1 cellular context compared by ENCODE assay signal in the genomic region with DNA sequence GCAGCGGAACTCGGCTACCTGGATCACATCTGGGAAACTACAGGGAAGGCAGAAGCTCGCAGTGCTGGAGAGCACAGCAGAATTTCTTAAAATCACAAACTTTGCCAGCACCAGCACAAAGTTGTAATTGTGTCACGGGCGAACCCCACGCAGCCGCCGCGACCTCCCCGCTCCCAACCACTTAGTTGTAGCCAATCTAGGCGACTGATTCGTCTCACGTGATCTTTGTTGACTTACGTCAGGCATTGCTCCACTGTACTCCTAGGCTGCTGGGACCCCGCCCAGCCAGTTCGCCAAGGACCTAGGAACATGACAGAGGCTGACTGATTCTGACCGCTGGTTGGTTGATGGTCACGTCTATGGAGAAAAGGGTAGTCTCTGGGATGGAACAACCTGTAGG.
A peak's percentile ranks its signal among the peaks of the same experiment; 100 is the strongest.
TF ChIP-seq lines count a peak whose summit lies in the region.

A gene (minus strand): TSS at position 206 of the 400 bp plus-strand sequence. CDS start 368 bp downstream, outside the sequence.

TF ChIP-seq in H1, 55 proteins besides CTCF, POLR2A, EP300 and RAD21 (continued from another document):
- TF ChIP-seq, protein P1, sequence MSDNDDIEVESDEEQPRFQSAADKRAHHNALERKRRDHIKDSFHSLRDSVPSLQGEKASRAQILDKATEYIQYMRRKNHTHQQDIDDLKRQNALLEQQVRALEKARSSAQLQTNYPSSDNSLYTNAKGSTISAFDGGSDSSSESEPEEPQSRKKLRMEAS (IDR thresholded peaks at IDR 0.05), result no peak
- TF ChIP-seq CHD1 (IDR thresholded peaks at IDR 0.05; ENCODE audit: low read depth, low read length), result no peak
- TF ChIP-seq, protein P2, sequence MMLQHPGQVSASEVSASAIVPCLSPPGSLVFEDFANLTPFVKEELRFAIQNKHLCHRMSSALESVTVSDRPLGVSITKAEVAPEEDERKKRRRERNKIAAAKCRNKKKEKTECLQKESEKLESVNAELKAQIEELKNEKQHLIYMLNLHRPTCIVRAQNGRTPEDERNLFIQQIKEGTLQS (IDR thresholded peaks at IDR 0.05; ENCODE audit: insufficient read depth, low read depth, low read length), result no peak
- TF ChIP-seq PHF8 (conservative IDR thresholded peaks at IDR 0.05; ENCODE audit: low read depth, low read length), result peak; percentile 64
- TF ChIP-seq SAP30 (IDR thresholded peaks at IDR 0.05; ENCODE audit: insufficient read depth, insufficient replicate concordance, low read length), result no peak
- TF ChIP-seq GTF2F1 (IDR thresholded peaks at IDR 0.05; ENCODE audit: borderline replicate concordance, low read depth, low read length), result no peak
- peak; percentile 82 for TF ChIP-seq TAF1 (IDR thresholded peaks at IDR 0.05; ENCODE audit: low read depth, low read length)
- TF ChIP-seq SRF (IDR thresholded peaks at IDR 0.05; ENCODE audit: low read depth, low read length), result no peak
- peak; percentile 69; the same call in 1 of the 2 replicates for TF ChIP-seq TBP (IDR thresholded peaks at IDR 0.05; ENCODE audit: low read depth, low read length)
- no peak for TF ChIP-seq EGR1 (IDR thresholded peaks at IDR 0.05; ENCODE audit: borderline replicate concordance, low read depth, low read length)
- peak; percentile 85 for TF ChIP-seq POLR2AphosphoS5 (IDR thresholded peaks at IDR 0.05; ENCODE audit: low read depth, low read length)
